Comparison of ENCODE assay signal across 1 cellular context in the genomic region with DNA sequence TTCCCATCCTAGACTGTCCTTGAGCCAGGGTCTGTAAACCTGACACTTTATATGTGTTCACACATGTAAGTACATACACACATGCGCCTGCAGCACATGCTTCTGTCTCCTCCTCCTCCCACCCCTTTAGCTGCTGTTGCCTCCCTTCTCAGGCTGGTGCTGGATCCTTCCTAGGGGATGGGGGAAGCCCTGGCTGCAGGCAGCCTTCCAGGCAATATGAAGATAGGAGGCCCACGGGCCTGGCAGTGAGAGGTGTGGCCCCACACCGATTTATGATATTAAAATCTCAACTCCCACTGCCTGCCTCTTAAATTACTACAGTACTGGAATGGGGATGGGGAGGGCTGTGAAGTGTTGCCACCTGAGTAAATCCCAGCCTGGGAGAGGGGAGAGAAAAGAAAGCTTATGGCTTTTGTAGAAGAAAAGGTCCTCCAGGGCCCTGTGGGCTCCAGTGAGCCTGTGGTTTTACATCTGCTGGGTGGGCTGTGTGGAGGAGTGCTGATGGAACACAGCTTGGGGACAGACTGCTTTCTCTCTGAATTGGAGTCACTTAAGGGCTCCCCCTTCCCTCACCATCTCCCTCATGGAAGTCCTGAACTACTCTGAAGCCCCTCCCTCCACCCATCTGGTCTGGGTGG.
A peak's percentile ranks its signal among the peaks of the same experiment; 100 is the strongest.
TF ChIP-seq lines count a peak whose summit lies in the region.

No MANE protein-coding gene starts in this region.

TF ChIP-seq in HepG2, 621 proteins besides CTCF, POLR2A, EP300 and RAD21 (continued from another document and continues in another):
- TF ChIP-seq, protein P1, sequence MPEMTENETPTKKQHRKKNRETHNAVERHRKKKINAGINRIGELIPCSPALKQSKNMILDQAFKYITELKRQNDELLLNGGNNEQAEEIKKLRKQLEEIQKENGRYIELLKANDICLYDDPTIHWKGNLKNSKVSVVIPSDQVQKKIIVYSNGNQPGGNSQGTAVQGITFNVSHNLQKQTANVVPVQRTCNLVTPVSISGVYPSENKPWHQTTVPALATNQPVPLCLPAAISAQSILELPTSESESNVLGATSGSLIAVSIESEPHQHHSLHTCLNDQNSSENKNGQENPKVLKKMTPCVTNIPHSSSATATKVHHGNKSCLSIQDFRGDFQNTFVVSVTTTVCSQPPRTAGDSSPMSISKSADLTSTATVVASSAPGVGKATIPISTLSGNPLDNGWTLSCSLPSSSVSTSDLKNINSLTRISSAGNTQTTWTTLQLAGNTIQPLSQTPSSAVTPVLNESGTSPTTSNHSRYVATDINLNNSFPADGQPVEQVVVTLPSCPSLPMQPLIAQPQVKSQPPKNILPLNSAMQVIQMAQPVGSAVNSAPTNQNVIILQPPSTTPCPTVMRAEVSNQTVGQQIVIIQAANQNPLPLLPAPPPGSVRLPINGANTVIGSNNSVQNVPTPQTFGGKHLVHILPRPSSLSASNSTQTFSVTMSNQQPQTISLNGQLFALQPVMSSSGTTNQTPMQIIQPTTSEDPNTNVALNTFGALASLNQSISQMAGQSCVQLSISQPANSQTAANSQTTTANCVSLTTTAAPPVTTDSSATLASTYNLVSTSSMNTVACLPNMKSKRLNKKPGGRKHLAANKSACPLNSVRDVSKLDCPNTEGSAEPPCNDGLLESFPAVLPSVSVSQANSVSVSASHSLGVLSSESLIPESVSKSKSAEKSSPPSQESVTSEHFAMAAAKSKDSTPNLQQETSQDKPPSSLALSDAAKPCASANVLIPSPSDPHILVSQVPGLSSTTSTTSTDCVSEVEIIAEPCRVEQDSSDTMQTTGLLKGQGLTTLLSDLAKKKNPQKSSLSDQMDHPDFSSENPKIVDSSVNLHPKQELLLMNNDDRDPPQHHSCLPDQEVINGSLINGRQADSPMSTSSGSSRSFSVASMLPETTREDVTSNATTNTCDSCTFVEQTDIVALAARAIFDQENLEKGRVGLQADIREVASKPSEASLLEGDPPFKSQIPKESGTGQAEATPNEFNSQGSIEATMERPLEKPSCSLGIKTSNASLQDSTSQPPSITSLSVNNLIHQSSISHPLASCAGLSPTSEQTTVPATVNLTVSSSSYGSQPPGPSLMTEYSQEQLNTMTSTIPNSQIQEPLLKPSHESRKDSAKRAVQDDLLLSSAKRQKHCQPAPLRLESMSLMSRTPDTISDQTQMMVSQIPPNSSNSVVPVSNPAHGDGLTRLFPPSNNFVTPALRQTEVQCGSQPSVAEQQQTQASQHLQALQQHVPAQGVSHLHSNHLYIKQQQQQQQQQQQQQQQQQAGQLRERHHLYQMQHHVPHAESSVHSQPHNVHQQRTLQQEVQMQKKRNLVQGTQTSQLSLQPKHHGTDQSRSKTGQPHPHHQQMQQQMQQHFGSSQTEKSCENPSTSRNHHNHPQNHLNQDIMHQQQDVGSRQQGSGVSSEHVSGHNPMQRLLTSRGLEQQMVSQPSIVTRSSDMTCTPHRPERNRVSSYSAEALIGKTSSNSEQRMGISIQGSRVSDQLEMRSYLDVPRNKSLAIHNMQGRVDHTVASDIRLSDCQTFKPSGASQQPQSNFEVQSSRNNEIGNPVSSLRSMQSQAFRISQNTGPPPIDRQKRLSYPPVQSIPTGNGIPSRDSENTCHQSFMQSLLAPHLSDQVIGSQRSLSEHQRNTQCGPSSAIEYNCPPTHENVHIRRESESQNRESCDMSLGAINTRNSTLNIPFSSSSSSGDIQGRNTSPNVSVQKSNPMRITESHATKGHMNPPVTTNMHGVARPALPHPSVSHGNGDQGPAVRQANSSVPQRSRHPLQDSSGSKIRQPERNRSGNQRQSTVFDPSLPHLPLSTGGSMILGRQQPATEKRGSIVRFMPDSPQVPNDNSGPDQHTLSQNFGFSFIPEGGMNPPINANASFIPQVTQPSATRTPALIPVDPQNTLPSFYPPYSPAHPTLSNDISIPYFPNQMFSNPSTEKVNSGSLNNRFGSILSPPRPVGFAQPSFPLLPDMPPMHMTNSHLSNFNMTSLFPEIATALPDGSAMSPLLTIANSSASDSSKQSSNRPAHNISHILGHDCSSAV (CRISPR knock-in tag; IDR thresholded peaks at IDR 0.05; ENCODE audit: borderline replicate concordance) = no peak
- TF ChIP-seq ZNF557 (CRISPR knock-in tag; IDR thresholded peaks at IDR 0.05) (no peak), ZNF556 (CRISPR knock-in tag; IDR thresholded peaks at IDR 0.05; ENCODE audit: borderline replicate concordance) (peak; percentile 3; the same call in 1 of the 2 replicates), ZNF713 (CRISPR knock-in tag; IDR thresholded peaks at IDR 0.05) (no peak), FOSL1 (CRISPR knock-in tag; IDR thresholded peaks at IDR 0.05; ENCODE audit: borderline replicate concordance) (no peak), ATAD3A (CRISPR knock-in tag; IDR thresholded peaks at IDR 0.05) (no peak), PLRG1 (conservative IDR thresholded peaks at IDR 0.05) (no peak), ZFY (CRISPR knock-in tag; IDR thresholded peaks at IDR 0.05) (no peak), GLI4 (CRISPR knock-in tag; IDR thresholded peaks at IDR 0.05; ENCODE audit: borderline replicate concordance) (0 out of 2 replicates have a peak, but pooled peaks have one; percentile 32), TARDBP (CRISPR knock-in tag; IDR thresholded peaks at IDR 0.05) (no peak), NBN (conservative IDR thresholded peaks at IDR 0.05) (no peak), ZNF549 (CRISPR knock-in tag; IDR thresholded peaks at IDR 0.05) (no peak), KAT2B (IDR thresholded peaks at IDR 0.05; ENCODE audit: borderline replicate concordance, low read depth, low read length) (no peak), MYC (CRISPR knock-in tag; IDR thresholded peaks at IDR 0.05; ENCODE audit: borderline replicate concordance) (0 out of 2 replicates have a peak, but pooled peaks have one; percentile 19), DPF2 (CRISPR knock-in tag; IDR thresholded peaks at IDR 0.05; ENCODE audit: borderline replicate concordance, low read depth) (no peak), ZNF552 (CRISPR knock-in tag; IDR thresholded peaks at IDR 0.05; ENCODE audit: borderline replicate concordance) (no peak), HMG20B (CRISPR knock-in tag; conservative IDR thresholded peaks at IDR 0.05) (no peak), ZNF766 (CRISPR knock-in tag; IDR thresholded peaks at IDR 0.05; ENCODE audit: borderline replicate concordance) (0 out of 2 replicates have a peak, but pooled peaks have one; percentile 25), AGO1 (IDR thresholded peaks at IDR 0.05; ENCODE audit: low read depth, low read length, poor library complexity, severe bottlenecking) (no peak), HOXA7 (CRISPR knock-in tag; IDR thresholded peaks at IDR 0.05) (no peak), HNRNPH1 (optimal IDR thresholded peaks at IDR 0.05; ENCODE audit: low read depth, low read length) (no peak), MIER3 (CRISPR knock-in tag; IDR thresholded peaks at IDR 0.05; ENCODE audit: borderline replicate concordance) (no peak), ZBTB42 (CRISPR knock-in tag; IDR thresholded peaks at IDR 0.05) (no peak), REXO4 (CRISPR knock-in tag; IDR thresholded peaks at IDR 0.05; ENCODE audit: borderline replicate concordance) (no peak)
- TF ChIP-seq, protein P2, sequence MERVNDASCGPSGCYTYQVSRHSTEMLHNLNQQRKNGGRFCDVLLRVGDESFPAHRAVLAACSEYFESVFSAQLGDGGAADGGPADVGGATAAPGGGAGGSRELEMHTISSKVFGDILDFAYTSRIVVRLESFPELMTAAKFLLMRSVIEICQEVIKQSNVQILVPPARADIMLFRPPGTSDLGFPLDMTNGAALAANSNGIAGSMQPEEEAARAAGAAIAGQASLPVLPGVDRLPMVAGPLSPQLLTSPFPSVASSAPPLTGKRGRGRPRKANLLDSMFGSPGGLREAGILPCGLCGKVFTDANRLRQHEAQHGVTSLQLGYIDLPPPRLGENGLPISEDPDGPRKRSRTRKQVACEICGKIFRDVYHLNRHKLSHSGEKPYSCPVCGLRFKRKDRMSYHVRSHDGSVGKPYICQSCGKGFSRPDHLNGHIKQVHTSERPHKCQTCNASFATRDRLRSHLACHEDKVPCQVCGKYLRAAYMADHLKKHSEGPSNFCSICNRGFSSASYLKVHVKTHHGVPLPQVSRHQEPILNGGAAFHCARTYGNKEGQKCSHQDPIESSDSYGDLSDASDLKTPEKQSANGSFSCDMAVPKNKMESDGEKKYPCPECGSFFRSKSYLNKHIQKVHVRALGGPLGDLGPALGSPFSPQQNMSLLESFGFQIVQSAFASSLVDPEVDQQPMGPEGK (CRISPR knock-in tag; IDR thresholded peaks at IDR 0.05) = no peak
- TF ChIP-seq, protein P3, sequence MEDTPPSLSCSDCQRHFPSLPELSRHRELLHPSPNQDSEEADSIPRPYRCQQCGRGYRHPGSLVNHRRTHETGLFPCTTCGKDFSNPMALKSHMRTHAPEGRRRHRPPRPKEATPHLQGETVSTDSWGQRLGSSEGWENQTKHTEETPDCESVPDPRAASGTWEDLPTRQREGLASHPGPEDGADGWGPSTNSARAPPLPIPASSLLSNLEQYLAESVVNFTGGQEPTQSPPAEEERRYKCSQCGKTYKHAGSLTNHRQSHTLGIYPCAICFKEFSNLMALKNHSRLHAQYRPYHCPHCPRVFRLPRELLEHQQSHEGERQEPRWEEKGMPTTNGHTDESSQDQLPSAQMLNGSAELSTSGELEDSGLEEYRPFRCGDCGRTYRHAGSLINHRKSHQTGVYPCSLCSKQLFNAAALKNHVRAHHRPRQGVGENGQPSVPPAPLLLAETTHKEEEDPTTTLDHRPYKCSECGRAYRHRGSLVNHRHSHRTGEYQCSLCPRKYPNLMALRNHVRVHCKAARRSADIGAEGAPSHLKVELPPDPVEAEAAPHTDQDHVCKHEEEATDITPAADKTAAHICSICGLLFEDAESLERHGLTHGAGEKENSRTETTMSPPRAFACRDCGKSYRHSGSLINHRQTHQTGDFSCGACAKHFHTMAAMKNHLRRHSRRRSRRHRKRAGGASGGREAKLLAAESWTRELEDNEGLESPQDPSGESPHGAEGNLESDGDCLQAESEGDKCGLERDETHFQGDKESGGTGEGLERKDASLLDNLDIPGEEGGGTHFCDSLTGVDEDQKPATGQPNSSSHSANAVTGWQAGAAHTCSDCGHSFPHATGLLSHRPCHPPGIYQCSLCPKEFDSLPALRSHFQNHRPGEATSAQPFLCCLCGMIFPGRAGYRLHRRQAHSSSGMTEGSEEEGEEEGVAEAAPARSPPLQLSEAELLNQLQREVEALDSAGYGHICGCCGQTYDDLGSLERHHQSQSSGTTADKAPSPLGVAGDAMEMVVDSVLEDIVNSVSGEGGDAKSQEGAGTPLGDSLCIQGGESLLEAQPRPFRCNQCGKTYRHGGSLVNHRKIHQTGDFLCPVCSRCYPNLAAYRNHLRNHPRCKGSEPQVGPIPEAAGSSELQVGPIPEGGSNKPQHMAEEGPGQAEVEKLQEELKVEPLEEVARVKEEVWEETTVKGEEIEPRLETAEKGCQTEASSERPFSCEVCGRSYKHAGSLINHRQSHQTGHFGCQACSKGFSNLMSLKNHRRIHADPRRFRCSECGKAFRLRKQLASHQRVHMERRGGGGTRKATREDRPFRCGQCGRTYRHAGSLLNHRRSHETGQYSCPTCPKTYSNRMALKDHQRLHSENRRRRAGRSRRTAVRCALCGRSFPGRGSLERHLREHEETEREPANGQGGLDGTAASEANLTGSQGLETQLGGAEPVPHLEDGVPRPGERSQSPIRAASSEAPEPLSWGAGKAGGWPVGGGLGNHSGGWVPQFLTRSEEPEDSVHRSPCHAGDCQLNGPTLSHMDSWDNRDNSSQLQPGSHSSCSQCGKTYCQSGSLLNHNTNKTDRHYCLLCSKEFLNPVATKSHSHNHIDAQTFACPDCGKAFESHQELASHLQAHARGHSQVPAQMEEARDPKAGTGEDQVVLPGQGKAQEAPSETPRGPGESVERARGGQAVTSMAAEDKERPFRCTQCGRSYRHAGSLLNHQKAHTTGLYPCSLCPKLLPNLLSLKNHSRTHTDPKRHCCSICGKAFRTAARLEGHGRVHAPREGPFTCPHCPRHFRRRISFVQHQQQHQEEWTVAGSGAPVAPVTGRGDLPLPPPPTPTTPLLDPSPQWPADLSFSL (CRISPR knock-in tag; IDR thresholded peaks at IDR 0.05) = no peak
- TF ChIP-seq, protein P4, sequence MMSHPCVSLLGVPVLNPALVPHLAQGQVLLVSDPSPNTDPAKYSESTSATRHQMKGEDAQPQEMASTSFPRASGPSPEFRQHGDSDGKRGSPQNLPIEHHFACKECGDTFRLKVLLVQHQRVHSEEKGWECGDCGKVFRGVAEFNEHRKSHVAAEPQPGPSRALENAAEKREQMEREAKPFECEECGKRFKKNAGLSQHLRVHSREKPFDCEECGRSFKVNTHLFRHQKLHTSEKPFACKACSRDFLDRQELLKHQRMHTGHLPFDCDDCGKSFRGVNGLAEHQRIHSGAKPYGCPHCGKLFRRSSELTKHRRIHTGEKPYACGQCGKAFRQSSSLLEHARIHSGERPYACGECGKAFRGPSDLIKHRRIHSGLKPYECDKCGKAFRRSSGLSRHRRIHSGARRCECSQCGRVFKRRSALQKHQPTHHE (CRISPR knock-in tag; IDR thresholded peaks at IDR 0.05; ENCODE audit: borderline replicate concordance) = no peak
